ENCODE assay signal across 26 cellular contexts in genomic region chr19:1316466-1316865, GRCh38. TPM values are rescaled to one million over a fixed set of nuclear protein-coding genes. Genes with fewer than 3 reads are reported as not detected.
"Had no signal": no experiment of that assay in that cellular context is flagged by ENCODE, and none has a peak within 500 bp of the region (broad histone marks: within the 10 kb centered on the region; RNA-seq: fewer than 3 reads in every experiment).

No MANE protein-coding gene starts in this region.

- H3K9me3 Mint-ChIP-seq: mesothelial cell of epicardium; naive thymus-derived CD4-positive, alpha-beta T cell; nephron; stimulated activated effector memory CD8-positive, alpha-beta T cell treated with anti-CD3 and anti-CD28 coated beads, Interleukin-12 subunit alpha, Interleukin-12 subunit beta, amount 100 ng/mL, for 72 hours had no signal

- H3K4me1 ChIP-seq: testis had no signal

- ATAC-seq: foreskin keratinocyte had no signal

- H3K4me1 Mint-ChIP-seq: stimulated activated effector memory CD8-positive, alpha-beta T cell treated with anti-CD3 and anti-CD28 coated beads, Interleukin-12 subunit alpha, Interleukin-12 subunit beta, amount 100 ng/mL, for 72 hours had no signal

- DNase-seq: effector CD8-positive, alpha-beta T cell; foreskin keratinocyte; heart left ventricle; left cardiac atrium; mesenchymal stem cell; naive thymus-derived CD4-positive, alpha-beta T cell; sigmoid colon; stimulated activated CD4-positive, alpha-beta T cell treated with anti-CD3 and anti-CD28 coated beads, Interleukin-2, amount 100 ng/mL, for 24 hours; stimulated activated CD4-positive, alpha-beta T cell treated with anti-CD3 and anti-CD28 coated beads, Interleukin-4, amount 100 ng/mL, for 24 hours; stimulated activated naive CD4-positive, alpha-beta T cell treated with Interleukin-2 at 50 U/mL for 16 hours; tibial artery had no signal

- H3K27me3 ChIP-seq: testis had no signal

- H3K79me2 ChIP-seq: hepatocyte had no signal

- H3K9ac ChIP-seq: neural progenitor cell had no signal

- H3K4me3 Mint-ChIP-seq: mesothelial cell of epicardium; nephron; neural progenitor cell; stimulated activated effector memory CD8-positive, alpha-beta T cell treated with anti-CD3 and anti-CD28 coated beads, Interleukin-12 subunit alpha, Interleukin-12 subunit beta, amount 100 ng/mL, for 72 hours had no signal

- H2AFZ ChIP-seq: hepatocyte had no signal

- H3K27ac Mint-ChIP-seq: mesothelial cell of epicardium; naive thymus-derived CD4-positive, alpha-beta T cell; nephron; neural progenitor cell; stimulated activated effector memory CD8-positive, alpha-beta T cell treated with anti-CD3 and anti-CD28 coated beads, Interleukin-12 subunit alpha, Interleukin-12 subunit beta, amount 100 ng/mL, for 72 hours had no signal

- H3K36me3 ChIP-seq: esophagus muscularis mucosa, gastroesophageal sphincter, heart left ventricle, left lung, neural progenitor cell, prostate gland, right atrium auricular region, sigmoid colon, tibial artery, upper lobe of left lung had no signal

- H3K27ac ChIP-seq: esophagus muscularis mucosa, foreskin keratinocyte, gastroesophageal sphincter, heart left ventricle, hepatocyte, left lung, neural progenitor cell, prostate gland, right atrium auricular region, sigmoid colon, testis, tibial artery, upper lobe of left lung had no signal

- H3K4me3 ChIP-seq: hepatocyte, left lung had no signal

- H3K36me3 Mint-ChIP-seq: mesothelial cell of epicardium; naive thymus-derived CD4-positive, alpha-beta T cell; neural progenitor cell; stimulated activated effector memory CD8-positive, alpha-beta T cell treated with anti-CD3 and anti-CD28 coated beads, Interleukin-12 subunit alpha, Interleukin-12 subunit beta, amount 100 ng/mL, for 72 hours had no signal

- H3K9me3 ChIP-seq: esophagus muscularis mucosa, gastroesophageal sphincter, heart left ventricle, left lung, prostate gland, right atrium auricular region, sigmoid colon, testis, tibial artery, upper lobe of left lung had no signal

RNA-seq across cellular contexts. Expression of gene EFNA2, which starts 30.8 kb away (rescaled TPM):
- total RNA-seq: esophagus muscularis mucosa; foreskin keratinocyte; gastroesophageal sphincter; heart left ventricle; left cardiac atrium; lower leg skin; lung microvascular endothelial cell; naive thymus-derived CD4-positive, alpha-beta T cell; prostate gland; right atrium auricular region; sigmoid colon; upper lobe of left lung had no signal
- polyA plus RNA-seq: fibroblast of lung; foreskin keratinocyte; heart left ventricle; naive thymus-derived CD4-positive, alpha-beta T cell had no signal
